Comparison of ENCODE assay signal across 12 cellular contexts in genomic region chr1:10733967-10734366, GRCh38.
DNase-seq lines count a peak whose midpoint lies in the region; ATAC-seq lines count a peak whose summit lies in the region.
"Had no signal": no experiment of that assay in that cellular context is flagged by ENCODE, and none has a peak within 500 bp of the region (broad histone marks: within the 10 kb centered on the region; RNA-seq: fewer than 3 reads in every experiment).

No MANE protein-coding gene starts in this region.

- H3K36me3 ChIP-seq in CD8-positive, alpha-beta memory T cell (ENCODE audit: insufficient read depth, low read length) = no peaks in the 10 kb centered on the region

- no peak overlapping the region for H3K4me3 ChIP-seq in CD8-positive, alpha-beta memory T cell (ENCODE audit: low read length)
- H3K4me3 ChIP-seq: testis had no signal

- peak; percentile 48 for ATAC-seq in GM21717 (IDR thresholded peaks at IDR 0.05; ENCODE audit: unreplicated experiment)
- peak; percentile 92 to 96 for ATAC-seq in activated T-cell treated with anti-CD3 and anti-CD28 coated beads, Interleukin-2, amount 50 U/mL, for 72 hours (replicated peaks in 1 of 2)
- ATAC-seq in HG02870 (IDR thresholded peaks at IDR 0.05; ENCODE audit: unreplicated experiment) = no peak

- no peaks in the 10 kb centered on the region for H3K27me3 ChIP-seq in CD8-positive, alpha-beta memory T cell (ENCODE audit: insufficient read depth, low read length, poor library complexity, severe bottlenecking)
- H3K27me3 ChIP-seq: testis had no signal

- DNase-seq in NCI-H1092 treated with DMSO at 0.1 percent for 48 hours (lab: John Stamatoyannopoulos, UW) (peak; percentile 24), NCI-H1092 (lab: John Stamatoyannopoulos, UW) (no peak), KBM-7 (no peak)
- peak; percentile 67 to 73 for DNase-seq in activated T-cell treated with anti-CD3 and anti-CD28 coated beads, Interleukin-2, amount 50 U/mL, for 72 hours
- peak; percentile 31 to 51 for DNase-seq in stimulated activated CD4-positive, alpha-beta T cell treated with anti-CD3 and anti-CD28 coated beads, Interleukin-2, amount 100 ng/mL, for 48 hours
- no peak for DNase-seq in CD8-positive, alpha-beta memory T cell
- DNase-seq: 8988T, kidney, NCI-H2029 treated with DMSO at 0.1 percent for 48 hours, testis had no signal

- no peaks in the 10 kb centered on the region for H3K9me3 Mint-ChIP-seq in activated T-cell treated with anti-CD3 and anti-CD28 coated beads, Interleukin-2, amount 50 U/mL, for 72 hours
- no peaks in the 10 kb centered on the region for H3K9me3 Mint-ChIP-seq in CD8-positive, alpha-beta memory T cell

- no peaks in the 10 kb centered on the region for H3K9me3 ChIP-seq in CD8-positive, alpha-beta memory T cell (ENCODE audit: low read length)
- H3K9me3 ChIP-seq: testis had no signal

- POLR2A ChIA-PET in CD8-positive, alpha-beta memory T cell (lab: Charles Lee) = no interaction called here

- in situ Hi-C loops in KBM-7 (cut with MboI; ENCODE audit: low pct_unique_long_range_greater_than_20kb, low sequenced_read_pairs) = no loop called here

- CTCF ChIA-PET in CD8-positive, alpha-beta memory T cell (lab: Charles Lee) = no interaction called here

- H3K4me1 ChIP-seq in CD8-positive, alpha-beta memory T cell (ENCODE audit: insufficient read depth, low read length) = no peaks in the 10 kb centered on the region
- H3K4me1 ChIP-seq: testis had no signal

- H3K36me3 Mint-ChIP-seq in activated T-cell treated with anti-CD3 and anti-CD28 coated beads, Interleukin-2, amount 50 U/mL, for 72 hours (ENCODE audit: insufficient read depth in 2 of 2) = no peaks in the 10 kb centered on the region
- H3K36me3 Mint-ChIP-seq in CD8-positive, alpha-beta memory T cell = no peaks in the 10 kb centered on the region

- H3K27me3 Mint-ChIP-seq in activated T-cell treated with anti-CD3 and anti-CD28 coated beads, Interleukin-2, amount 50 U/mL, for 72 hours (ENCODE audit: low read depth) = peaks cover 7% of the 10 kb centered on the region
- peaks cover 0 to 3% of the 10 kb centered on the region in 2 donors for H3K27me3 Mint-ChIP-seq in CD8-positive, alpha-beta memory T cell

- no peak overlapping the region for H3K4me3 Mint-ChIP-seq in activated T-cell treated with anti-CD3 and anti-CD28 coated beads, Interleukin-2, amount 50 U/mL, for 72 hours
- H3K4me3 Mint-ChIP-seq in CD8-positive, alpha-beta memory T cell = no peak overlapping the region

- H3K4me1 Mint-ChIP-seq in activated T-cell treated with anti-CD3 and anti-CD28 coated beads, Interleukin-2, amount 50 U/mL, for 72 hours (ENCODE audit: low read depth) = peaks cover 29% of the 10 kb centered on the region
- H3K4me1 Mint-ChIP-seq in CD8-positive, alpha-beta memory T cell = no peaks in the 10 kb centered on the region

- H3K27ac ChIP-seq in CD8-positive, alpha-beta memory T cell (ENCODE audit: low read depth, low read length) = no peak overlapping the region
- H3K27ac ChIP-seq: testis had no signal

- H3K27ac Mint-ChIP-seq in activated T-cell treated with anti-CD3 and anti-CD28 coated beads, Interleukin-2, amount 50 U/mL, for 72 hours = no peak overlapping the region
- H3K27ac Mint-ChIP-seq in CD8-positive, alpha-beta memory T cell = no peak overlapping the region

Comparison
In these comparisons a context has a peak if more than half of its experiments do, and no peak if none do; other contexts are left out.
1. DNase-seq: peak in NCI-H1092 treated with DMSO at 0.1 percent for 48 hours (single experiment), activated T-cell treated with anti-CD3 and anti-CD28 coated beads, Interleukin-2, amount 50 U/mL, for 72 hours (2 of 2) and stimulated activated CD4-positive, alpha-beta T cell treated with anti-CD3 and anti-CD28 coated beads, Interleukin-2, amount 100 ng/mL, for 48 hours (2 of 2); none in NCI-H1092 (single experiment), CD8-positive, alpha-beta memory T cell (0 of 5) and KBM-7 (single experiment).